Comparison of ENCODE assay signal across 8 cellular contexts in genomic region chr12:50187084-50187900, GRCh38. TPM values are rescaled to one million over a fixed set of nuclear protein-coding genes. Genes with fewer than 3 reads are reported as not detected.
A peak's percentile ranks its signal among the peaks of the same experiment; 100 is the strongest.
DNase-seq lines count a peak whose midpoint lies in the region; ATAC-seq and TF ChIP-seq lines count a peak whose summit lies in the region.

No MANE protein-coding gene starts in this region.

- no peaks in the 10 kb centered on the region for H3K27me3 ChIP-seq in suprapubic skin

- H3K36me3 ChIP-seq in SK-N-MC (ENCODE audit: insufficient read depth, low read length) (peaks cover 15% of the 10 kb centered on the region; the same call in 1 of the 2 replicates), suprapubic skin (peaks cover 13% of the 10 kb centered on the region)

- TF ChIP-seq POLR2A in suprapubic skin (IDR thresholded peaks at IDR 0.05), result no peak

- H3K4me3 ChIP-seq in SK-N-MC (no peak overlapping the region), fibroblast of villous mesenchyme (ENCODE audit: low read depth, low read length) (no peak overlapping the region), suprapubic skin (no peak overlapping the region)

- peak; percentile 71 for DNase-seq in AG08395 (ENCODE audit: low spot score)
- DNase-seq in SK-N-MC (ENCODE audit: low read depth, low spot score), result no peak
- DNase-seq in fibroblast of villous mesenchyme (ENCODE audit: low read depth), result peak; percentile 89
- no peak for DNase-seq in suprapubic skin (ENCODE audit: low spot score in 2 of 2)
- no peak for DNase-seq in NCI-H187 (lab: John Stamatoyannopoulos, UW)
- DNase-seq in left ventricle myocardium superior, result no peak

- H3K9me3 ChIP-seq in SK-N-MC (ENCODE audit: low read depth, low read length) (no peaks in the 10 kb centered on the region), suprapubic skin (no peaks in the 10 kb centered on the region)

- H3K4me1 ChIP-seq in suprapubic skin, result peaks cover 54% of the 10 kb centered on the region

- WGBS in suprapubic skin, result 38% methylated on average over 7 of the region's 7 CpGs

- no peak for TF ChIP-seq EP300 in suprapubic skin (IDR thresholded peaks at IDR 0.05)

- H3K9ac ChIP-seq in SK-N-MC (ENCODE audit: insufficient read length), result peak overlapping the region; percentile 11

- TF ChIP-seq CTCF in fibroblast of villous mesenchyme (IDR thresholded peaks at IDR 0.05; ENCODE audit: insufficient read depth, low read depth, low read length) (no peak), suprapubic skin (IDR thresholded peaks at IDR 0.05) (no peak)

- peak; percentile 54 for ATAC-seq in GM21390 (IDR thresholded peaks at IDR 0.05; ENCODE audit: unreplicated experiment)
- no peak for ATAC-seq in GM18858 (IDR thresholded peaks at IDR 0.05; ENCODE audit: unreplicated experiment)
- no peak for ATAC-seq in left ventricle myocardium superior

- intact Hi-C loops in left ventricle myocardium superior (cut with micrococcal nuclease), result no loop called here

- peak overlapping the region; percentile 61 for H3K27ac ChIP-seq in SK-N-MC
- H3K27ac ChIP-seq in suprapubic skin, result peak overlapping the region; percentile 63

RNA-seq across cellular contexts. Expression of gene CERS5, which starts 20.1 kb away (rescaled TPM):
- total RNA-seq in fibroblast of villous mesenchyme, result 29.6 and 40.2 TPM in 2 replicates
- total RNA-seq in suprapubic skin, result 10 to 100 TPM; 29.4 to 45.1 (median 38.9) TPM
- total RNA-seq in left ventricle myocardium superior, result 9.4 TPM

Comparison
In these comparisons a context has a peak if more than half of its experiments do, and no peak if none do; other contexts are left out.
1. DNase-seq: peak in AG08395 (single experiment) and fibroblast of villous mesenchyme (single experiment); none in SK-N-MC (single experiment), suprapubic skin (0 of 2), NCI-H187 (0 of 2) and left ventricle myocardium superior (single experiment).